8 cellular contexts compared by ENCODE assay signal in genomic region chr17:75270218-75270965, GRCh38. TPM values are rescaled to one million over a fixed set of nuclear protein-coding genes. Genes with fewer than 3 reads are reported as not detected.
DNase-seq lines count a peak whose midpoint lies in the region; ATAC-seq and TF ChIP-seq lines count a peak whose summit lies in the region.

No MANE protein-coding gene starts in this region.

- H3K27ac ChIP-seq in right atrium auricular region: peak overlapping the region; percentile 93 to 99

- no peaks in the 10 kb centered on the region for H3K27me3 ChIP-seq in right atrium auricular region

- peaks cover 21% of the 10 kb centered on the region for H3K36me3 ChIP-seq in right atrium auricular region

- H3K9me3 ChIP-seq in right atrium auricular region: no peaks in the 10 kb centered on the region

- peak; percentile 42 for DNase-seq in GM04504 (ENCODE audit: low read depth)
- peak; percentile 94 for DNase-seq in Kasumi-1 (lab: John Stamatoyannopoulos, UW)
- peak; percentile 76 for DNase-seq in SKM-1 treated with dmso at 0.1 percent for 144 hours (lab: John Stamatoyannopoulos, UW; ENCODE audit: unreplicated experiment)
- peak in 35 of 56 donors; percentile 15 to 73 (median 54) for DNase-seq in amygdala (lab: John Stamatoyannopoulos, UW)
- no peak for DNase-seq in right atrium auricular region (ENCODE audit: low spot score)
- peak; percentile 74 for DNase-seq in renal cortical epithelial cell (ENCODE audit: low read depth)
- no peak for DNase-seq in mesenteric fat pad (ENCODE audit: low spot score)

- H3K4me1 ChIP-seq in right atrium auricular region: peaks cover 0 to 30% of the 10 kb centered on the region in 2 donors

- peak; percentile 25 for ATAC-seq in GM21825 (IDR thresholded peaks at IDR 0.05; ENCODE audit: unreplicated experiment)

- peak in 1 of 2 donors; percentile 58 for TF ChIP-seq CTCF in right atrium auricular region (IDR thresholded peaks at IDR 0.05)

- H3K4me3 ChIP-seq in right atrium auricular region: peak overlapping the region; percentile 89 to 98

RNA-seq across cellular contexts. Expression of gene MIF4GD, which starts 0.6 kb away (rescaled TPM):
- total RNA-seq in right atrium auricular region (10 to 100 TPM; 18.0 to 24.9 TPM), renal cortical epithelial cell (15.1 and 16.3 TPM in 2 replicates), mesenteric fat pad (15.5 TPM)

RNA-seq across cellular contexts. Expression of gene MRPS7, which starts 8.7 kb away (rescaled TPM):
- total RNA-seq in right atrium auricular region (10 to 100 TPM; 66.7 to 74.1 TPM), renal cortical epithelial cell (45.9 and 61.5 TPM in 2 replicates), mesenteric fat pad (45.7 TPM)

RNA-seq across cellular contexts. Expression of gene GGA3, which starts 9.0 kb away (rescaled TPM):
- total RNA-seq in right atrium auricular region (10 to 100 TPM; 18.5 to 23.7 TPM), renal cortical epithelial cell (14.8 and 25.8 TPM in 2 replicates), mesenteric fat pad (42.8 TPM)

RNA-seq across cellular contexts. Expression of gene SLC25A19, which starts 18.8 kb away (rescaled TPM):
- 10 to 100 TPM in 1 of 2 donors, 1 to 10 TPM in 1; 8.8 to 10.2 TPM for total RNA-seq in right atrium auricular region
- 2.8 and 5.6 TPM in 2 replicates for total RNA-seq in renal cortical epithelial cell
- 16.4 TPM for total RNA-seq in mesenteric fat pad

Comparison
In these comparisons a context has a peak if more than half of its experiments do, and no peak if none do; other contexts are left out.
1. DNase-seq: peak in GM04504 (single experiment), Kasumi-1 (2 of 2), SKM-1 treated with dmso at 0.1 percent for 144 hours (single experiment), amygdala (35 of 56) and renal cortical epithelial cell (single experiment); none in right atrium auricular region (single experiment) and mesenteric fat pad (single experiment).